13 cellular contexts compared by ENCODE assay signal in genomic region chr2:36463365-36463764, GRCh38.
"Had no signal": no experiment of that assay in that cellular context is flagged by ENCODE, and none has a peak within 500 bp of the region (broad histone marks: within the 10 kb centered on the region; RNA-seq: fewer than 3 reads in every experiment).

No MANE protein-coding gene starts in this region.

- H3K4me1 Mint-ChIP-seq: central memory CD8-positive, alpha-beta T cell; naive thymus-derived CD4-positive, alpha-beta T cell had no signal

- H3K27me3 Mint-ChIP-seq: central memory CD8-positive, alpha-beta T cell; naive thymus-derived CD4-positive, alpha-beta T cell had no signal

- H3K27me3 ChIP-seq: right atrium auricular region, tibial nerve had no signal

- H3K27ac ChIP-seq: right atrium auricular region, skin epidermis, tibial nerve, VCaP had no signal

- H3K9me3 Mint-ChIP-seq: activated T-helper 1 cell treated with anti-CD3 and anti-CD28 coated beads, Interleukin-12 subunit alpha, Interleukin-12 subunit beta, Interleukin-2, Interleukin-4 antibody, amounts not matched to agents 30 ng/mL and 10 ng/mL and 1 ng/mL, durations not matched to agents 14 hours and 24 hours and 36 hours; central memory CD8-positive, alpha-beta T cell; naive thymus-derived CD4-positive, alpha-beta T cell had no signal

- H3K4me3 Mint-ChIP-seq: activated CD8-positive, alpha-beta T cell treated with anti-CD3 and anti-CD28 coated beads, Interleukin-2, amount 10 ng/mL, durations not matched to agents 7 days and 5 days; activated T-helper 1 cell treated with anti-CD3 and anti-CD28 coated beads, Interleukin-12 subunit alpha, Interleukin-12 subunit beta, Interleukin-2, Interleukin-4 antibody, amounts not matched to agents 30 ng/mL and 10 ng/mL and 1 ng/mL, durations not matched to agents 14 hours and 24 hours and 36 hours; central memory CD8-positive, alpha-beta T cell; naive thymus-derived CD4-positive, alpha-beta T cell had no signal

- H3K4me3 ChIP-seq: right atrium auricular region, skin epidermis, tibial nerve had no signal

- DNase-seq: activated CD4-positive, alpha-beta T cell treated with anti-CD3 and anti-CD28 coated beads for 4 hours; activated CD8-positive, alpha-beta memory T cell treated with anti-CD3 and anti-CD28 coated beads, Interleukin-2, amount 50 U/mL, for 48 hours; activated CD8-positive, alpha-beta T cell treated with anti-CD3 and anti-CD28 coated beads, Interleukin-2, amount 10 ng/mL, durations not matched to agents 7 days and 5 days; activated naive CD4-positive, alpha-beta T cell treated with Interleukin-2 at 50 U/mL for 16 hours; dermis blood vessel endothelial cell; naive thymus-derived CD4-positive, alpha-beta T cell; posterior cingulate gyrus had no signal

- H3K9me3 ChIP-seq: right atrium auricular region, tibial nerve had no signal

- H3K27ac Mint-ChIP-seq: activated CD8-positive, alpha-beta T cell treated with anti-CD3 and anti-CD28 coated beads, Interleukin-2, amount 10 ng/mL, durations not matched to agents 7 days and 5 days; activated T-helper 1 cell treated with anti-CD3 and anti-CD28 coated beads, Interleukin-12 subunit alpha, Interleukin-12 subunit beta, Interleukin-2, Interleukin-4 antibody, amounts not matched to agents 30 ng/mL and 10 ng/mL and 1 ng/mL, durations not matched to agents 14 hours and 24 hours and 36 hours; naive thymus-derived CD4-positive, alpha-beta T cell had no signal
